Comparison of ENCODE assay signal across 12 cellular contexts in genomic region chr7:2509298-2509906, GRCh38. TPM values are rescaled to one million over a fixed set of nuclear protein-coding genes. Genes with fewer than 3 reads are reported as not detected.
A peak's percentile ranks its signal among the peaks of the same experiment; 100 is the strongest.
DNase-seq lines count a peak whose midpoint lies in the region; ATAC-seq, FAIRE-seq and TF ChIP-seq lines count a peak whose summit lies in the region.
"Had no signal": no experiment of that assay in that cellular context is flagged by ENCODE, and none has a peak within 500 bp of the region (broad histone marks: within the 10 kb centered on the region; RNA-seq: fewer than 3 reads in every experiment).

No MANE protein-coding gene starts in this region.

- H3K79me2 ChIP-seq in K562 (ENCODE audit: control insufficient read depth, insufficient read depth, low read length): no peaks in the 10 kb centered on the region

- H3K9ac ChIP-seq in NT2/D1 (ENCODE audit: insufficient read length, low read depth) (peak overlapping the region; percentile 21), K562 (ENCODE audit: insufficient read depth in 1 of 2, low read depth in 2 of 2, low read length in 2 of 2) (peak overlapping the region in 1 of 2 experiments; percentile 71; a peak in 1 of 4 replicates)

- peak; percentile 62 for DNase-seq in activated CD4-positive, alpha-beta T cell treated with anti-CD3 and anti-CD28 coated beads, Interleukin-2, amount 10 ng/mL, durations not matched to agents 24 days and 14 days
- DNase-seq in activated CD4-positive, alpha-beta T cell treated with anti-CD3 and anti-CD28 coated beads, Interleukin-2, amount 50 U/mL, for 1 hour: no peak
- DNase-seq in NT2/D1 (ENCODE audit: low read depth, low spot score): no peak
- DNase-seq in K562 (ENCODE audit: extremely low read depth in 1 of 4, low spot score in 3 of 4): no peak
- DNase-seq in NCI-H2029 treated with DMSO at 0.1 percent for 48 hours (lab: John Stamatoyannopoulos, UW): no peak

- H3K4me1 ChIP-seq in NT2/D1 (ENCODE audit: insufficient read depth, insufficient read length): peaks cover 43% of the 10 kb centered on the region
- peaks cover 4 to 74% of the 10 kb centered on the region in 2 experiments; a peak in 4 of 5 replicates for H3K4me1 ChIP-seq in K562 (replicated peaks in 1 of 2; ENCODE audit: control insufficient read depth in 2 of 2, insufficient read depth in 2 of 2, low read length in 2 of 2)

- H3K4me1 Mint-ChIP-seq in activated CD4-positive, alpha-beta T cell treated with anti-CD3 and anti-CD28 coated beads, Interleukin-2, amount 10 ng/mL, durations not matched to agents 24 days and 14 days: peaks cover 39% of the 10 kb centered on the region

- H3K9me3 ChIP-seq in NT2/D1 (ENCODE audit: insufficient read depth, low read length): no peaks in the 10 kb centered on the region
- no peaks in the 10 kb centered on the region for H3K9me3 ChIP-seq in K562 (replicated peaks; ENCODE audit: control insufficient read depth, insufficient read depth, low read depth, low read length)
- H3K9me3 ChIP-seq: tibial nerve had no signal

- no peaks in the 10 kb centered on the region for H3K36me3 ChIP-seq in NT2/D1 (ENCODE audit: insufficient read depth, insufficient read length, low read length)
- no peaks in the 10 kb centered on the region for H3K36me3 ChIP-seq in K562 (ENCODE audit: control insufficient read depth, insufficient read depth, low read length)
- H3K36me3 ChIP-seq: tibial nerve had no signal

- no peaks in the 10 kb centered on the region for H3K36me3 Mint-ChIP-seq in activated CD4-positive, alpha-beta T cell treated with anti-CD3 and anti-CD28 coated beads, Interleukin-2, amount 10 ng/mL, durations not matched to agents 24 days and 14 days (ENCODE audit: low read depth)

- H3K27ac ChIP-seq in K562 (ENCODE audit: extremely low read depth, low read depth, low read length): no peak overlapping the region
- H3K27ac ChIP-seq in skin epidermis: peak overlapping the region in 16 of 21 experiments; percentile 17 to 98 (median 67)

- WGBS in K562 (ENCODE audit: insufficient coverage, low coverage, missing lambda C conversion rate): 9% methylated on average over 17 of the region's 23 CpGs

- TF ChIP-seq POLR2A in K562 (conservative IDR thresholded peaks at IDR 0.05): no peak

- no peak for TF ChIP-seq CTCF in K562 (IDR thresholded peaks at IDR 0.05 in 2 of 3, conservative IDR thresholded peaks at IDR 0.05 in 1 of 3; ENCODE audit: insufficient read depth in 2 of 3, low read depth in 1 of 3, low read length in 3 of 3)

- no peaks in the 10 kb centered on the region; the same call in 1 of the 2 replicates for H4K20me1 ChIP-seq in K562 (replicated peaks; ENCODE audit: control insufficient read depth, insufficient read depth, low read length)

- TF ChIP-seq RAD21 in K562 (CRISPR knock-in tag; conservative IDR thresholded peaks at IDR 0.05 in 1 of 2, IDR thresholded peaks at IDR 0.05 in 1 of 2): no peak

- POLR2A ChIA-PET in K562 (lab: Yijun Ruan, JAX): interaction anchor here (0.7 to 1.6 kb wide), 3 partner anchors 11 to 148 kb away, joined by 3 to 8 read pairs (median 3); no protein-coding TSS in a partner anchor

- no peak overlapping the region for H3K4me2 ChIP-seq in K562 (ENCODE audit: insufficient read depth, low read length)

- no peaks in the 10 kb centered on the region for H3K9me3 Mint-ChIP-seq in activated CD4-positive, alpha-beta T cell treated with anti-CD3 and anti-CD28 coated beads, Interleukin-2, amount 10 ng/mL, durations not matched to agents 24 days and 14 days

- no peak overlapping the region for H2AFZ ChIP-seq in K562 (ENCODE audit: low read depth, low read length)

- intact Hi-C loops in activated CD4-positive, alpha-beta T cell treated with anti-CD3 and anti-CD28 coated beads, Interleukin-2, amount 10 ng/mL, durations not matched to agents 24 days and 14 days (cut with micrococcal nuclease): loop anchor here (2.0 to 10.0 kb wide), 2 partner anchors 13 to 45 kb away; partner anchors contain the start of genes BRAT1 and IQCE
- intact Hi-C loops in K562 (cut with micrococcal nuclease): no loop called here

- peak overlapping the region; percentile 67 for H3K4me3 Mint-ChIP-seq in activated CD4-positive, alpha-beta T cell treated with anti-CD3 and anti-CD28 coated beads, Interleukin-2, amount 10 ng/mL, durations not matched to agents 24 days and 14 days

- CTCF ChIA-PET in K562 (lab: Yijun Ruan, JAX; ENCODE audit: low intra/inter-chr PET ratio): no interaction called here

- BruUV-seq in K562 (replicated peaks; lab: Mats Ljungman, UMichigan): no TSS peak

- H3K9me1 ChIP-seq in K562 (ENCODE audit: control insufficient read depth, insufficient read depth, low read length): no peaks in the 10 kb centered on the region

- FAIRE-seq in K562 (lab: Jason Lieb, UNC): no peak
- FAIRE-seq: TTC549 had no signal

- peak overlapping the region; percentile 81 for H3K27ac Mint-ChIP-seq in activated CD4-positive, alpha-beta T cell treated with anti-CD3 and anti-CD28 coated beads, Interleukin-2, amount 10 ng/mL, durations not matched to agents 24 days and 14 days

- H3K27me3 ChIP-seq in NT2/D1 (ENCODE audit: insufficient read depth, insufficient read length) (no peaks in the 10 kb centered on the region), K562 (ENCODE audit: control insufficient read depth in 2 of 2, insufficient read depth in 2 of 2, low read length in 2 of 2) (peaks cover 0 to 46% of the 10 kb centered on the region in 2 experiments; a peak in 2 of 5 replicates)
- H3K27me3 ChIP-seq: tibial nerve had no signal

- in situ Hi-C loops in K562 (cut with MboI): no loop called here

- no peak overlapping the region for H3K4me3 ChIP-seq in NT2/D1 (ENCODE audit: insufficient read length, low read depth)
- H3K4me3 ChIP-seq in K562: no peak overlapping the region
- no peak overlapping the region for H3K4me3 ChIP-seq in skin epidermis

- no peak for TF ChIP-seq EP300 in K562 (IDR thresholded peaks at IDR 0.05; ENCODE audit: low read length)

- ATAC-seq in K562 (no peak), HG02610 (IDR thresholded peaks at IDR 0.05; ENCODE audit: unreplicated experiment) (no peak), GM19351 (IDR thresholded peaks at IDR 0.05; ENCODE audit: unreplicated experiment) (no peak)

- no peaks in the 10 kb centered on the region for H3K27me3 Mint-ChIP-seq in activated CD4-positive, alpha-beta T cell treated with anti-CD3 and anti-CD28 coated beads, Interleukin-2, amount 10 ng/mL, durations not matched to agents 24 days and 14 days

RNA-seq across cellular contexts. Expression of gene LFNG, which starts 10.2 kb away (rescaled TPM):
- 33.9 and 34.2 TPM in 2 replicates for total RNA-seq in activated CD4-positive, alpha-beta T cell treated with anti-CD3 and anti-CD28 coated beads, Interleukin-2, amount 10 ng/mL, durations not matched to agents 24 days and 14 days
- total RNA-seq in K562 (2011; cell fraction: chromatin; rRNA removed; ENCODE audit: low replicate concordance): 0.76 and 4.3 TPM in 2 replicates
- 3.6 and 4.7 TPM in 2 replicates for total RNA-seq in K562 (2011; cell fraction: nucleolus; rRNA removed)
- total RNA-seq in K562 (2011; cell fraction: nucleoplasm; rRNA removed): 2.0 and 2.1 TPM in 2 replicates
- 0.49 and 0.73 TPM in 2 replicates for total RNA-seq in K562 (2014; rRNA removed)
- 0.18 and 0.22 TPM in 2 replicates for total RNA-seq in K562 (2014; rRNA removed; fragmentation: Illumina TruSeq; extraction: Trizol)
- total RNA-seq in K562 (2015; rRNA removed; fragmentation: Illumina TruSeq; extraction: Trizol): 0.25 and 0.30 TPM in 2 replicates
- total RNA-seq in K562 (2021): 0.81 and 0.89 TPM in 2 replicates
- polyA plus RNA-seq in K562 (2011; rRNA removed): 0.86 and 1.2 TPM in 2 replicates
- 1.4 and 2.5 TPM in 2 replicates for polyA plus RNA-seq in K562 (2011; cell fraction: cytosol; rRNA removed)
- 4.7 and 6.5 TPM in 2 replicates for polyA plus RNA-seq in K562 (2011; cell fraction: nucleus; rRNA removed)
- 0.43 and 0.47 TPM in 2 replicates for polyA plus RNA-seq in K562 (2012)
- 0.24 and 0.39 TPM in 2 replicates for polyA plus RNA-seq in K562 (2014; fragmentation: Illumina TruSeq; extraction: Trizol)
- polyA plus RNA-seq in K562 (2014; fragmentation: Nextera tagmentation; extraction: Ambion mirVana): under 1 TPM in 1 of 2 experiments, not detected in 1; 0.03 TPM
- polyA plus RNA-seq in K562 (2014; rRNA removed): 0.25 and 0.28 TPM in 2 replicates
- 0.45 and 0.49 TPM in 2 replicates for polyA minus RNA-seq in K562 (2011; rRNA and poly(A)+ RNA removed)
- 0.91 and 1.0 TPM in 2 replicates for polyA minus RNA-seq in K562 (2011; cell fraction: cytosol; rRNA and poly(A)+ RNA removed)
- 3.6 and 3.8 TPM in 2 replicates for polyA minus RNA-seq in K562 (2011; cell fraction: nucleus; rRNA and poly(A)+ RNA removed)

RNA-seq across cellular contexts. Expression of gene GRIFIN, which starts 33.2 kb away (rescaled TPM):
- not detected in 2 replicates for total RNA-seq in activated CD4-positive, alpha-beta T cell treated with anti-CD3 and anti-CD28 coated beads, Interleukin-2, amount 10 ng/mL, durations not matched to agents 24 days and 14 days
- not detected in 2 replicates for total RNA-seq in K562 (2011; cell fraction: chromatin; rRNA removed; ENCODE audit: low replicate concordance)
- not detected in 2 replicates for total RNA-seq in K562 (2011; cell fraction: nucleolus; rRNA removed)
- total RNA-seq in K562 (2011; cell fraction: nucleoplasm; rRNA removed): not detected in 2 replicates
- not detected in 2 replicates for total RNA-seq in K562 (2014; rRNA removed)
- not detected in 2 replicates for total RNA-seq in K562 (2014; rRNA removed; fragmentation: Illumina TruSeq; extraction: Trizol)
- total RNA-seq in K562 (2015; rRNA removed; fragmentation: Illumina TruSeq; extraction: Trizol): not detected in 2 replicates
- total RNA-seq in K562 (2021): not detected in 2 replicates
- not detected in 2 replicates for polyA plus RNA-seq in K562 (2011; rRNA removed)
- not detected in 2 replicates for polyA plus RNA-seq in K562 (2011; cell fraction: cytosol; rRNA removed)
- polyA plus RNA-seq in K562 (2011; cell fraction: nucleus; rRNA removed): not detected in 2 replicates
- not detected in 2 replicates for polyA plus RNA-seq in K562 (2012)
- polyA plus RNA-seq in K562 (2014; fragmentation: Illumina TruSeq; extraction: Trizol): not detected in 2 replicates
- not detected for polyA plus RNA-seq in K562 (2014; fragmentation: Nextera tagmentation; extraction: Ambion mirVana)
- not detected in 2 replicates for polyA plus RNA-seq in K562 (2014; rRNA removed)
- polyA minus RNA-seq in K562 (2011; rRNA and poly(A)+ RNA removed): not detected in 2 replicates
- not detected in 2 replicates for polyA minus RNA-seq in K562 (2011; cell fraction: cytosol; rRNA and poly(A)+ RNA removed)
- polyA minus RNA-seq in K562 (2011; cell fraction: nucleus; rRNA and poly(A)+ RNA removed): not detected in 2 replicates
- total RNA-seq: mononuclear cell, RPMI7951, tibial nerve had no signal

RNA-seq across cellular contexts. Expression of gene BRAT1, which starts 45.9 kb away (rescaled TPM):
- total RNA-seq in activated CD4-positive, alpha-beta T cell treated with anti-CD3 and anti-CD28 coated beads, Interleukin-2, amount 10 ng/mL, durations not matched to agents 24 days and 14 days: 39.5 and 40.9 TPM in 2 replicates
- 18.7 and 76.7 TPM in 2 replicates for total RNA-seq in K562 (2011; cell fraction: chromatin; rRNA removed; ENCODE audit: low replicate concordance)
- 75.9 and 80.0 TPM in 2 replicates for total RNA-seq in K562 (2011; cell fraction: nucleolus; rRNA removed)
- 35.8 and 37.1 TPM in 2 replicates for total RNA-seq in K562 (2011; cell fraction: nucleoplasm; rRNA removed)
- total RNA-seq in K562 (2014; rRNA removed) (48.2 and 53.8 TPM in 2 replicates), K562 (2014; rRNA removed; fragmentation: Illumina TruSeq; extraction: Trizol) (1.9 and 3.7 TPM in 2 replicates), K562 (2015; rRNA removed; fragmentation: Illumina TruSeq; extraction: Trizol) (14.6 and 17.4 TPM in 2 replicates), K562 (2021) (49.6 and 49.8 TPM in 2 replicates)
- polyA plus RNA-seq in K562 (2011; rRNA removed) (10.5 and 23.7 TPM in 2 replicates), K562 (2014; fragmentation: Illumina TruSeq; extraction: Trizol) (5.8 and 20.3 TPM in 2 replicates), K562 (2014; fragmentation: Nextera tagmentation; extraction: Ambion mirVana) (under 1 TPM; 0.13 to 0.31 TPM), K562 (2014; rRNA removed) (35.3 and 39.1 TPM in 2 replicates)
- polyA plus RNA-seq in K562 (2011; cell fraction: cytosol; rRNA removed): 14.1 and 48.2 TPM in 2 replicates
- 84.7 and 142 TPM in 2 replicates for polyA plus RNA-seq in K562 (2011; cell fraction: nucleus; rRNA removed)
- polyA plus RNA-seq in K562 (2012): 37.7 and 38.8 TPM in 2 replicates
- polyA minus RNA-seq in K562 (2011; rRNA and poly(A)+ RNA removed): 3.2 and 7.4 TPM in 2 replicates
- polyA minus RNA-seq in K562 (2011; cell fraction: cytosol; rRNA and poly(A)+ RNA removed): 27.3 and 27.9 TPM in 2 replicates
- polyA minus RNA-seq in K562 (2011; cell fraction: nucleus; rRNA and poly(A)+ RNA removed): 22.2 and 25.0 TPM in 2 replicates

RNA-seq across cellular contexts. Expression of gene IQCE, which starts 49.4 kb away (rescaled TPM):
- total RNA-seq in activated CD4-positive, alpha-beta T cell treated with anti-CD3 and anti-CD28 coated beads, Interleukin-2, amount 10 ng/mL, durations not matched to agents 24 days and 14 days: 11.7 and 12.3 TPM in 2 replicates
- total RNA-seq in K562 (2011; cell fraction: chromatin; rRNA removed; ENCODE audit: low replicate concordance): 26.8 and 52.1 TPM in 2 replicates
- total RNA-seq in K562 (2011; cell fraction: nucleolus; rRNA removed): 20.3 and 21.5 TPM in 2 replicates
- 22.9 and 30.8 TPM in 2 replicates for total RNA-seq in K562 (2011; cell fraction: nucleoplasm; rRNA removed)
- total RNA-seq in K562 (2014; rRNA removed): 7.2 and 8.5 TPM in 2 replicates
- total RNA-seq in K562 (2014; rRNA removed; fragmentation: Illumina TruSeq; extraction: Trizol): 1.7 and 3.5 TPM in 2 replicates
- 3.7 and 4.2 TPM in 2 replicates for total RNA-seq in K562 (2015; rRNA removed; fragmentation: Illumina TruSeq; extraction: Trizol)
- total RNA-seq in K562 (2021): 7.8 and 8.7 TPM in 2 replicates
- polyA plus RNA-seq in K562 (2011; rRNA removed): 3.2 and 5.0 TPM in 2 replicates
- polyA plus RNA-seq in K562 (2011; cell fraction: cytosol; rRNA removed): 2.3 and 3.0 TPM in 2 replicates
- polyA plus RNA-seq in K562 (2011; cell fraction: nucleus; rRNA removed): 12.8 and 18.1 TPM in 2 replicates
- polyA plus RNA-seq in K562 (2012): 5.3 and 7.0 TPM in 2 replicates
- 4.4 and 6.5 TPM in 2 replicates for polyA plus RNA-seq in K562 (2014; fragmentation: Illumina TruSeq; extraction: Trizol)
- polyA plus RNA-seq in K562 (2014; fragmentation: Nextera tagmentation; extraction: Ambion mirVana): under 1 TPM; 0.18 to 0.28 TPM
- 5.1 and 6.1 TPM in 2 replicates for polyA plus RNA-seq in K562 (2014; rRNA removed)
- 3.7 and 4.7 TPM in 2 replicates for polyA minus RNA-seq in K562 (2011; rRNA and poly(A)+ RNA removed)
- 3.9 and 4.8 TPM in 2 replicates for polyA minus RNA-seq in K562 (2011; cell fraction: cytosol; rRNA and poly(A)+ RNA removed)
- polyA minus RNA-seq in K562 (2011; cell fraction: nucleus; rRNA and poly(A)+ RNA removed): 5.5 and 5.9 TPM in 2 replicates
